Comparison of ENCODE assay signal across 19 cellular contexts in genomic region chr22:49320714-49321476, GRCh38.
DNase-seq lines count a peak whose midpoint lies in the region; FAIRE-seq and TF ChIP-seq lines count a peak whose summit lies in the region.
"Had no signal": no experiment of that assay in that cellular context is flagged by ENCODE, and none has a peak within 500 bp of the region (broad histone marks: within the 10 kb centered on the region; RNA-seq: fewer than 3 reads in every experiment).

No MANE protein-coding gene starts in this region.

- H3K9me2 ChIP-seq in GM23248 (ENCODE audit: insufficient read depth), result no peaks in the 10 kb centered on the region

- H3K4me1 ChIP-seq in kidney (ENCODE audit: control insufficient read depth in 1 of 2, insufficient read depth in 1 of 2, low read depth in 1 of 2, low read length in 2 of 2) (no peaks in the 10 kb centered on the region), GM23248 (ENCODE audit: insufficient read depth) (no peaks in the 10 kb centered on the region)
- H3K4me1 ChIP-seq: A549, Caco-2 had no signal

- no peaks in the 10 kb centered on the region for H3K4me1 Mint-ChIP-seq in osteocyte (ENCODE audit: unreplicated experiment)
- H3K4me1 Mint-ChIP-seq: GM23338 had no signal

- no peak overlapping the region for H3K27ac Mint-ChIP-seq in osteocyte (ENCODE audit: unreplicated experiment)
- H3K27ac Mint-ChIP-seq: CD4-positive, alpha-beta T cell; GM23338; IgD-negative memory B cell had no signal

- H3K36me3 ChIP-seq in kidney (ENCODE audit: control insufficient read depth in 1 of 2, insufficient read depth in 2 of 2, low read length in 2 of 2) (no peaks in the 10 kb centered on the region), GM23248 (ENCODE audit: low read depth) (no peaks in the 10 kb centered on the region)

- WGBS in GM23248 (ENCODE audit: low coverage in 1 of 2, low lambda C conversion rate in 2 of 2, missing lambda C conversion rate in 2 of 2), 2 experiments, result 63 to 67% methylated on average over 18 to 28 of the region's 29 CpGs

- H3K4me3 ChIP-seq in kidney (ENCODE audit: low read length in 2 of 2) (no peak overlapping the region), GM23248 (no peak overlapping the region)
- H3K4me3 ChIP-seq: A549, GM23338 had no signal

- no peaks in the 10 kb centered on the region for H3K36me3 Mint-ChIP-seq in osteocyte (ENCODE audit: unreplicated experiment)
- H3K36me3 Mint-ChIP-seq: IgD-negative memory B cell had no signal

- intact Hi-C loops in kidney (cut with DNase I), result no loop called here

- H3K79me2 ChIP-seq in GM23248 (ENCODE audit: insufficient read depth), result no peaks in the 10 kb centered on the region

- in situ Hi-C loops in GM23248 (cut with MboI), result no loop called here

- H3K27me3 ChIP-seq in GM23248 (replicated peaks; ENCODE audit: insufficient read depth), result no peaks in the 10 kb centered on the region

- DNase-seq in activated effector memory CD4-positive, alpha-beta T cell treated with anti-CD3 and anti-CD28 coated beads, Interleukin-2, amount 50 U/mL, for 16 hours, result peak; percentile 44
- no peak for DNase-seq in activated effector memory CD4-positive, alpha-beta T cell treated with Interleukin-2 at 50 U/mL for 16 hours
- DNase-seq in kidney, result peak; percentile 37
- peak; percentile 34 for DNase-seq in osteocyte (ENCODE audit: extremely low spot score, unreplicated experiment)
- DNase-seq in GM23248, result no peak
- DNase-seq in T-helper 2 cell, result no peak
- DNase-seq in NCI-H1436 (lab: John Stamatoyannopoulos, UW), result no peak
- DNase-seq: Caco-2; CD4-positive, alpha-beta T cell; DMS153; GDM1; Karpas-422; NCI-H1436 treated with DMSO at 0.1 percent for 48 hours; NCI-H2029; NCI-H345; NCI-H524 treated with DMSO at 0.1 percent for 48 hours had no signal

- no peak overlapping the region for H3K9ac ChIP-seq in kidney (ENCODE audit: low read length in 2 of 2)
- H3K9ac ChIP-seq in GM23248, result no peak overlapping the region

- H3K27me3 Mint-ChIP-seq in osteocyte (ENCODE audit: unreplicated experiment), result peaks cover 46% of the 10 kb centered on the region

- no peaks in the 10 kb centered on the region for H4K20me1 ChIP-seq in GM23248 (ENCODE audit: insufficient read depth)

- no peaks in the 10 kb centered on the region for H3K9me3 Mint-ChIP-seq in osteocyte (ENCODE audit: unreplicated experiment)
- H3K9me3 Mint-ChIP-seq: CD4-positive, alpha-beta T cell; GM23338 had no signal

- no peak overlapping the region for H3K27ac ChIP-seq in kidney (ENCODE audit: low read depth in 2 of 2, low read length in 2 of 2)
- H3K27ac ChIP-seq in GM23248, result no peak overlapping the region
- H3K27ac ChIP-seq: A549 had no signal

- no peak overlapping the region for H2AFZ ChIP-seq in GM23248
- H2AFZ ChIP-seq: GM23338 had no signal

- H3K4me3 Mint-ChIP-seq in osteocyte (ENCODE audit: unreplicated experiment), result no peak overlapping the region
- H3K4me3 Mint-ChIP-seq: CD4-positive, alpha-beta T cell; GM23338; IgD-negative memory B cell had no signal

- FAIRE-seq in kidney (lab: Jason Lieb, UNC), result no peak
- FAIRE-seq: A549 had no signal

- no peaks in the 10 kb centered on the region for H3F3A ChIP-seq in GM23248 (ENCODE audit: insufficient read depth)

- no peak for TF ChIP-seq CTCF in kidney (IDR thresholded peaks at IDR 0.05; ENCODE audit: borderline replicate concordance, extremely low read depth, insufficient read depth)
- TF ChIP-seq CTCF in osteocyte (IDR thresholded peaks at IDR 0.05), result no peak

- no peak overlapping the region for H3K4me2 ChIP-seq in GM23248 (ENCODE audit: unreplicated experiment)
- H3K4me2 ChIP-seq: A549, GM23338 had no signal

- no peaks in the 10 kb centered on the region for H3K9me3 ChIP-seq in kidney (ENCODE audit: control insufficient read depth in 1 of 2, low read length in 2 of 2)
- no peaks in the 10 kb centered on the region for H3K9me3 ChIP-seq in GM23248 (ENCODE audit: low read depth)
- H3K9me3 ChIP-seq: A549, Caco-2 had no signal

Comparison
In these comparisons a context has a peak if more than half of its experiments do, and no peak if none do; other contexts are left out.
1. DNase-seq: peak in activated effector memory CD4-positive, alpha-beta T cell treated with anti-CD3 and anti-CD28 coated beads, Interleukin-2, amount 50 U/mL, for 16 hours (single experiment), kidney (single experiment) and osteocyte (single experiment); none in activated effector memory CD4-positive, alpha-beta T cell treated with Interleukin-2 at 50 U/mL for 16 hours (single experiment), GM23248 (single experiment), T-helper 2 cell (0 of 5) and NCI-H1436 (single experiment).